Comparison of ENCODE assay signal across 27 cellular contexts in genomic region chr22:39375646-39376045, GRCh38.
"Had no signal": no experiment of that assay in that cellular context is flagged by ENCODE, and none has a peak within 500 bp of the region (broad histone marks: within the 10 kb centered on the region; RNA-seq: fewer than 3 reads in every experiment).

No MANE protein-coding gene starts in this region.

- H3K4me3 ChIP-seq: pancreas, prostate gland, right atrium auricular region, right lobe of liver, sigmoid colon, stomach, thoracic aorta, thyroid gland, tibial nerve, upper lobe of left lung, uterus had no signal

- ATAC-seq: natural killer cell; pancreas; stimulated activated effector memory CD8-positive, alpha-beta T cell treated with anti-CD3 and anti-CD28 coated beads, Interleukin-12 subunit alpha, Interleukin-12 subunit beta, amount 100 ng/mL, for 72 hours; stimulated activated naive B cell treated with anti-CD40 and anti-IgM and Interleukin-4, amounts not matched to agents 10 μg/mL and 1 μg/mL and 100 μg/mL, for 72 hours had no signal

- H3K9me3 ChIP-seq: neutrophil, pancreas, prostate gland, right lobe of liver, sigmoid colon, thyroid gland, upper lobe of left lung, uterus had no signal

- H3K36me3 Mint-ChIP-seq: naive B cell; natural killer cell; stimulated activated effector memory CD8-positive, alpha-beta T cell treated with anti-CD3 and anti-CD28 coated beads, Interleukin-12 subunit alpha, Interleukin-12 subunit beta, amount 100 ng/mL, for 72 hours had no signal

- DNase-seq: naive B cell; natural killer cell; nucleus accumbens; retina; right lobe of liver; sigmoid colon; small intestine; stimulated activated CD4-positive, alpha-beta T cell treated with anti-CD3 and anti-CD28 coated beads, Interleukin-15, amount 100 ng/mL, for 24 hours; stimulated activated CD4-positive, alpha-beta T cell treated with anti-CD3 and anti-CD28 coated beads, Interleukin-2, amount 100 ng/mL, for 24 hours; stimulated activated CD4-positive, alpha-beta T cell treated with anti-CD3 and anti-CD28 coated beads, Interleukin-2, amount 100 ng/mL, for 48 hours; stimulated activated CD4-positive, alpha-beta T cell treated with anti-CD3 and anti-CD28 coated beads, Interleukin-4, amount 100 ng/mL, for 24 hours; stimulated activated naive B cell treated with anti-CD40 and anti-IgM and Interleukin-4, amounts not matched to agents 10 μg/mL and 1 μg/mL and 100 μg/mL, for 72 hours; stimulated activated naive CD4-positive, alpha-beta T cell treated with Interleukin-2 at 50 U/mL for 16 hours; stomach; thyroid gland; trophoblast cell; upper lobe of left lung; uterus had no signal

- H3K27me3 Mint-ChIP-seq: naive B cell; stimulated activated naive CD8-positive, alpha-beta T cell treated with anti-CD3 and anti-CD28 coated beads, Interleukin-15, Interleukin-2, amounts not matched to agents 100 ng/mL and 50 ng/mL, for 24 hours had no signal

- H3K27ac ChIP-seq: neutrophil, pancreas, prostate gland, right atrium auricular region, right lobe of liver, sigmoid colon, stomach, thoracic aorta, thyroid gland, tibial nerve, upper lobe of left lung, uterus had no signal

- H3K36me3 ChIP-seq: pancreas, prostate gland, right lobe of liver, thyroid gland, uterus had no signal

- H3K4me1 Mint-ChIP-seq: nephron; stimulated activated effector memory CD8-positive, alpha-beta T cell treated with anti-CD3 and anti-CD28 coated beads, Interleukin-12 subunit alpha, Interleukin-12 subunit beta, amount 100 ng/mL, for 72 hours had no signal

- H3K9me3 Mint-ChIP-seq: natural killer cell; nephron; stimulated activated effector memory CD8-positive, alpha-beta T cell treated with anti-CD3 and anti-CD28 coated beads, Interleukin-12 subunit alpha, Interleukin-12 subunit beta, amount 100 ng/mL, for 72 hours; stimulated activated naive B cell treated with anti-CD40 and anti-IgM and Interleukin-4, amounts not matched to agents 10 μg/mL and 1 μg/mL and 100 μg/mL, for 72 hours; stimulated activated naive CD8-positive, alpha-beta T cell treated with anti-CD3 and anti-CD28 coated beads, Interleukin-15, Interleukin-2, amounts not matched to agents 100 ng/mL and 50 ng/mL, for 24 hours had no signal

- H3K4me1 ChIP-seq: pancreas, prostate gland, right atrium auricular region, sigmoid colon, stomach, thyroid gland, tibial nerve, upper lobe of left lung, uterus had no signal

- H3K4me3 Mint-ChIP-seq: natural killer cell; nephron; stimulated activated effector memory CD8-positive, alpha-beta T cell treated with anti-CD3 and anti-CD28 coated beads, Interleukin-12 subunit alpha, Interleukin-12 subunit beta, amount 100 ng/mL, for 72 hours; stimulated activated naive B cell treated with anti-CD40 and anti-IgM and Interleukin-4, amounts not matched to agents 10 μg/mL and 1 μg/mL and 100 μg/mL, for 72 hours; stimulated activated naive CD8-positive, alpha-beta T cell treated with anti-CD3 and anti-CD28 coated beads, Interleukin-15, Interleukin-2, amounts not matched to agents 100 ng/mL and 50 ng/mL, for 24 hours had no signal

- H3K27ac Mint-ChIP-seq: naive B cell; natural killer cell; nephron; stimulated activated effector memory CD8-positive, alpha-beta T cell treated with anti-CD3 and anti-CD28 coated beads, Interleukin-12 subunit alpha, Interleukin-12 subunit beta, amount 100 ng/mL, for 72 hours; stimulated activated naive B cell treated with anti-CD40 and anti-IgM and Interleukin-4, amounts not matched to agents 10 μg/mL and 1 μg/mL and 100 μg/mL, for 72 hours; stimulated activated naive CD8-positive, alpha-beta T cell treated with anti-CD3 and anti-CD28 coated beads, Interleukin-15, Interleukin-2, amounts not matched to agents 100 ng/mL and 50 ng/mL, for 24 hours had no signal

- H3K27me3 ChIP-seq: neutrophil, pancreas, right atrium auricular region, right lobe of liver, sigmoid colon, stomach, thyroid gland, tibial nerve, upper lobe of left lung, uterus had no signal
